In the genomic region with DNA sequence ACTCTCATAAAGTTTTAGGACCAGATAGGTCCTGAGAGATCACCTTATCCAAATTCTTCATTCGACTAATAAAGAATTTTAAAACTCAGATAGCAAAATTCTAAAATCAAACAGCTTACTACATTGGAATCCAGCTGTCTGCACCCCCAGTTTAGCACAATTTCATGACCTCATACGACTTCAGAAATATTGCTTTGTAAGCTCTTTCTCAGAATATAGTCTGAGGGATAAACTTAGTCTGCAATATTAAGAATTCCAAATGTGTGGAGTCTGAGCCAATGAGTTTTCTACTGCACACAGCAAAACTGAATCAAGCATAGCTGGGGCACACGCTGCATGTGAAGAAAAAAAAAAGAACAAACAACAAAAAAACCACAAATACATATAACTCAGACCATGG, we compare ENCODE assay signal across 34 cellular contexts.
"Had no signal": no experiment of that assay in that cellular context is flagged by ENCODE, and none has a peak within 500 bp of the region (broad histone marks: within the 10 kb centered on the region; RNA-seq: fewer than 3 reads in every experiment).

No MANE protein-coding gene starts in this region.

- H3K27me3 ChIP-seq: MG63 had no signal

- H3K4me3 ChIP-seq: MG63 had no signal

- DNase-seq: Karpas-422, Kasumi-1, MG63, MM.1S, MV-4-11, NCI-H1048, NCI-H1092, NCI-H1092 treated with DMSO at 0.1 percent for 48 hours, NCI-H1105, NCI-H1105 treated with DMSO at 0.1 percent for 48 hours, NCI-H1417, NCI-H1417 treated with DMSO at 0.1 percent for 48 hours, NCI-H1436, NCI-H1436 treated with DMSO at 0.1 percent for 48 hours, NCI-H146, NCI-H1694, NCI-H1694 treated with DMSO at 0.1 percent for 48 hours, NCI-H187, NCI-H187 treated with DMSO at 0.1 percent for 48 hours, NCI-H1930, NCI-H2029, NCI-H2029 treated with DMSO at 0.1 percent for 48 hours, NCI-H2081, NCI-H2081 treated with DMSO at 0.1 percent for 48 hours, NCI-H2107, NCI-H2171, NCI-H2171 treated with DMSO at 0.1 percent for 48 hours, NCI-H2227 treated with DMSO at 0.1 percent for 48 hours, NCI-H226, NCI-H345, NCI-H446, NCI-H446 treated with DMSO at 0.1 percent for 48 hours, NCI-H510A, NCI-H510A treated with DMSO at 0.1 percent for 48 hours had no signal

- H3K9me3 ChIP-seq: MG63 had no signal

- H3K36me3 ChIP-seq: MG63 had no signal
